ENCODE assay signal across 10 cellular contexts in the genomic region with DNA sequence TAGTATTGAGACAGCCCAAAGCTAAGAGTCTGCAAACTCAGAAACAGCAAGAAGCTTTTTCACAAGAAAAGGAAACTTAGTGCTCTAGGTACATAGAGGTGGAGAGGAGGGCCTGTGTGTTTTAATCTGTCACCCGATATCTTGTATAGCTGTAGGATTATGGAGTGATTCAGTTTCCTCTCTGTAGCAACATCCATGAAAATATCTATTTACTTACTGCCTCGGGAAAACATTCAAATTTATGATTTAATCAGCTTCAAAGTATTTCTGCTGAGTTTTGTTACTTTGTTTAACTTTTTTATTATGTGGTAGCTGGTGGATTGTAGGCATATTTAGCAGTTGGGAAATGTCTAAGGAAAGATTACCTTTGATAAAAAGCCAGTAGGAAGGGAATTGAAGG.
DNase-seq lines count a peak whose midpoint lies in the region; ATAC-seq and TF ChIP-seq lines count a peak whose summit lies in the region.
"Had no signal": no experiment of that assay in that cellular context is flagged by ENCODE, and none has a peak within 500 bp of the region (broad histone marks: within the 10 kb centered on the region; RNA-seq: fewer than 3 reads in every experiment).

No MANE protein-coding gene starts in this region.

- no peaks in the 10 kb centered on the region for H3K36me3 Mint-ChIP-seq in effector memory CD8-positive, alpha-beta T cell (ENCODE audit: insufficient read depth)

- H3K27me3 ChIP-seq in BJ (ENCODE audit: control insufficient read depth, insufficient read depth, low read length) (no peaks in the 10 kb centered on the region; the same call in none of the 2 replicates), ascending aorta (no peaks in the 10 kb centered on the region)
- H3K27me3 ChIP-seq: adrenal gland had no signal

- peak; percentile 43 for DNase-seq in BJ (ENCODE audit: low read depth)
- DNase-seq in HT1080 (ENCODE audit: low read depth): peak; percentile 57
- DNase-seq in ascending aorta (ENCODE audit: low spot score in 2 of 2): no peak
- DNase-seq in mucosa of descending colon: no peak
- no peak for DNase-seq in islet precursor cell
- DNase-seq in midbrain (lab: John Stamatoyannopoulos, UW): no peak
- no peak for DNase-seq in effector memory CD8-positive, alpha-beta T cell
- DNase-seq: adrenal gland; NK-92 treated with Interleukin-12 subunit alpha and Interleukin-12 subunit beta, amount 100 ng/mL, for 24 hours had no signal

- H3K36me3 ChIP-seq in BJ (ENCODE audit: control insufficient read depth, insufficient read depth, low read length) (no peaks in the 10 kb centered on the region), ascending aorta (no peaks in the 10 kb centered on the region), mucosa of descending colon (ENCODE audit: low read depth) (no peaks in the 10 kb centered on the region)
- H3K36me3 ChIP-seq: adrenal gland had no signal

- CTCF ChIA-PET in BJ (lab: Yijun Ruan, JAX): interaction anchor here (0.7 to 7.4 kb wide), 12 partner anchors 8 to 495 kb away, joined by 3 to 92 read pairs (median 6); a partner anchor contains a TSS

- H3K27me3 Mint-ChIP-seq in effector memory CD8-positive, alpha-beta T cell: no peaks in the 10 kb centered on the region

- H3K9me3 ChIP-seq in ascending aorta: no peaks in the 10 kb centered on the region
- H3K9me3 ChIP-seq in mucosa of descending colon: no peaks in the 10 kb centered on the region
- H3K9me3 ChIP-seq: adrenal gland had no signal

- ATAC-seq in mucosa of descending colon (peak; percentile 36), HG02981 (IDR thresholded peaks at IDR 0.05; ENCODE audit: unreplicated experiment) (no peak)
- no peak for ATAC-seq in effector memory CD8-positive, alpha-beta T cell (replicated peaks)

- H3K4me3 ChIP-seq in BJ (ENCODE audit: low read depth, low read length) (no peak overlapping the region), ascending aorta (no peak overlapping the region), mucosa of descending colon (no peak overlapping the region)
- H3K4me3 ChIP-seq: adrenal gland had no signal

- no peaks in the 10 kb centered on the region for H3K9me3 Mint-ChIP-seq in effector memory CD8-positive, alpha-beta T cell

- H3K4me1 Mint-ChIP-seq in effector memory CD8-positive, alpha-beta T cell (ENCODE audit: low read depth in 2 of 2): peaks cover 10 to 14% of the 10 kb centered on the region in 2 donors

- TF ChIP-seq CTCF in BJ (IDR thresholded peaks at IDR 0.05; ENCODE audit: insufficient read depth, low read depth, low read length) (no peak), ascending aorta (IDR thresholded peaks at IDR 0.05) (no peak), mucosa of descending colon (IDR thresholded peaks at IDR 0.05) (no peak)

- H3K4me3 Mint-ChIP-seq in effector memory CD8-positive, alpha-beta T cell: no peak overlapping the region

- no peak overlapping the region for H3K27ac Mint-ChIP-seq in effector memory CD8-positive, alpha-beta T cell

- POLR2A ChIA-PET in BJ (lab: Charles Lee): interaction anchor here (0.7 kb wide), 1 partner anchor 21 kb away, joined by 3 read pairs; no protein-coding TSS in a partner anchor

- peaks cover 15 to 39% of the 10 kb centered on the region in 2 donors for H3K4me1 ChIP-seq in ascending aorta
- H3K4me1 ChIP-seq in mucosa of descending colon (ENCODE audit: low read depth): peaks cover 8% of the 10 kb centered on the region

- intact Hi-C loops in ascending aorta (cut with DNase I) (no loop called here), mucosa of descending colon (cut with DNase I, micrococcal nuclease) (no loop called here)

- H3K27ac ChIP-seq in ascending aorta: peak overlapping the region; percentile 82

Comparison
In these comparisons a context has a peak if more than half of its experiments do, and no peak if none do; other contexts are left out.
1. DNase-seq: peak in BJ (single experiment) and HT1080 (single experiment); none in ascending aorta (0 of 2), mucosa of descending colon (0 of 3), islet precursor cell (single experiment), midbrain (single experiment) and effector memory CD8-positive, alpha-beta T cell (0 of 3).